ENCODE assay signal across 1 cellular context in genomic region chr9:79671558-79671957, GRCh38.
TF ChIP-seq lines count a peak whose summit lies in the region.

No MANE protein-coding gene starts in this region.

TF ChIP-seq in A549, 52 proteins besides CTCF, POLR2A, EP300 and RAD21 (continued from another document):
- TF ChIP-seq MYC (IDR thresholded peaks at IDR 0.05; ENCODE audit: borderline replicate concordance, low read length) (no peak), BHLHE40 (IDR thresholded peaks at IDR 0.05; ENCODE audit: low read depth, low read length) (no peak), CBX2 (IDR thresholded peaks at IDR 0.05; ENCODE audit: borderline replicate concordance, low read depth) (no peak), MAZ (IDR thresholded peaks at IDR 0.05; ENCODE audit: borderline replicate concordance, low read depth, low read length) (no peak), CBX8 (IDR thresholded peaks at IDR 0.05) (no peak), EHF (CRISPR knock-in tag; IDR thresholded peaks at IDR 0.05) (no peak), SMC3 (IDR thresholded peaks at IDR 0.05) (no peak), FOSL2 (IDR thresholded peaks at IDR 0.05) (no peak), FOSL2 (CRISPR knock-in tag; IDR thresholded peaks at IDR 0.05) (no peak), HOXB5 (CRISPR knock-in tag; IDR thresholded peaks at IDR 0.05) (no peak), ZC3H11A (IDR thresholded peaks at IDR 0.05) (no peak)
- TF ChIP-seq, protein P1, sequence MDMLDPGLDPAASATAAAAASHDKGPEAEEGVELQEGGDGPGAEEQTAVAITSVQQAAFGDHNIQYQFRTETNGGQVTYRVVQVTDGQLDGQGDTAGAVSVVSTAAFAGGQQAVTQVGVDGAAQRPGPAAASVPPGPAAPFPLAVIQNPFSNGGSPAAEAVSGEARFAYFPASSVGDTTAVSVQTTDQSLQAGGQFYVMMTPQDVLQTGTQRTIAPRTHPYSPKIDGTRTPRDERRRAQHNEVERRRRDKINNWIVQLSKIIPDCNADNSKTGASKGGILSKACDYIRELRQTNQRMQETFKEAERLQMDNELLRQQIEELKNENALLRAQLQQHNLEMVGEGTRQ (IDR thresholded peaks at IDR 0.05): no peak
- TF ChIP-seq, protein P2, sequence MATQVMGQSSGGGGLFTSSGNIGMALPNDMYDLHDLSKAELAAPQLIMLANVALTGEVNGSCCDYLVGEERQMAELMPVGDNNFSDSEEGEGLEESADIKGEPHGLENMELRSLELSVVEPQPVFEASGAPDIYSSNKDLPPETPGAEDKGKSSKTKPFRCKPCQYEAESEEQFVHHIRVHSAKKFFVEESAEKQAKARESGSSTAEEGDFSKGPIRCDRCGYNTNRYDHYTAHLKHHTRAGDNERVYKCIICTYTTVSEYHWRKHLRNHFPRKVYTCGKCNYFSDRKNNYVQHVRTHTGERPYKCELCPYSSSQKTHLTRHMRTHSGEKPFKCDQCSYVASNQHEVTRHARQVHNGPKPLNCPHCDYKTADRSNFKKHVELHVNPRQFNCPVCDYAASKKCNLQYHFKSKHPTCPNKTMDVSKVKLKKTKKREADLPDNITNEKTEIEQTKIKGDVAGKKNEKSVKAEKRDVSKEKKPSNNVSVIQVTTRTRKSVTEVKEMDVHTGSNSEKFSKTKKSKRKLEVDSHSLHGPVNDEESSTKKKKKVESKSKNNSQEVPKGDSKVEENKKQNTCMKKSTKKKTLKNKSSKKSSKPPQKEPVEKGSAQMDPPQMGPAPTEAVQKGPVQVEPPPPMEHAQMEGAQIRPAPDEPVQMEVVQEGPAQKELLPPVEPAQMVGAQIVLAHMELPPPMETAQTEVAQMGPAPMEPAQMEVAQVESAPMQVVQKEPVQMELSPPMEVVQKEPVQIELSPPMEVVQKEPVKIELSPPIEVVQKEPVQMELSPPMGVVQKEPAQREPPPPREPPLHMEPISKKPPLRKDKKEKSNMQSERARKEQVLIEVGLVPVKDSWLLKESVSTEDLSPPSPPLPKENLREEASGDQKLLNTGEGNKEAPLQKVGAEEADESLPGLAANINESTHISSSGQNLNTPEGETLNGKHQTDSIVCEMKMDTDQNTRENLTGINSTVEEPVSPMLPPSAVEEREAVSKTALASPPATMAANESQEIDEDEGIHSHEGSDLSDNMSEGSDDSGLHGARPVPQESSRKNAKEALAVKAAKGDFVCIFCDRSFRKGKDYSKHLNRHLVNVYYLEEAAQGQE (IDR thresholded peaks at IDR 0.05): no peak
